ENCODE assay signal across 20 cellular contexts in the genomic region with DNA sequence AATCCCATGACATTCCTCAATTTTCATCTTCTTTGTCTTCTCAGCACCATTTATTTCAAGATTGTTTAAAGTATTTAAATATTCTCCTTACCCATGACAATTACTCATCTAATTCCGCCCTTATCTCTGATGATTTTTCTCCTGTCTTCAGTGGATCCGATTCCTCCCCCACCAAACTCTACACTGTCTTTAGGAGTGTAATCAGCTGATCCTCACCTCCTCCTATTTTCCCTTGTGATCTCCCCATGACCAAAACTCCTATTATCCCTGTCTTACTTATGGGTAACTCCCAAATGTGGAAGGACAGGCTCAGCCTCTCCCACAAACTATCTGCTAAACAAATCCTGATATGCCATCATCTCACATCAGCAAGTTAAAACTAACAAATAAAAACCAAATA.
"Had no signal": no experiment of that assay in that cellular context is flagged by ENCODE, and none has a peak within 500 bp of the region (broad histone marks: within the 10 kb centered on the region; RNA-seq: fewer than 3 reads in every experiment).

No MANE protein-coding gene starts in this region.

- DNase-seq: NCI-H1092, NCI-H1105 treated with DMSO at 0.1 percent for 48 hours, NCI-H1417 treated with DMSO at 0.1 percent for 48 hours, NCI-H146, NCI-H1694 treated with DMSO at 0.1 percent for 48 hours, NCI-H1930, NCI-H2081, NCI-H2107, NCI-H2227 treated with DMSO at 0.1 percent for 48 hours, NCI-H446, NCI-H510A, NCI-H524 treated with DMSO at 0.1 percent for 48 hours, NCI-H69, NCI-H774, Right ventricle myocardium superior, RPMI8226, SIG-M5, SK-N-SH, SW 1271 had no signal

- H3K9me3 ChIP-seq: SJSA1, SK-N-SH had no signal

- H3K36me3 ChIP-seq: SJSA1 had no signal

- H3K9ac ChIP-seq: SK-N-SH had no signal

- H3K4me3 ChIP-seq: SJSA1 had no signal

- H3K27me3 ChIP-seq: SJSA1 had no signal

- H3K4me2 ChIP-seq: SK-N-SH had no signal

- H3K27ac ChIP-seq: SJSA1 had no signal
